Comparison of ENCODE assay signal across 1 cellular context in genomic region chr11:116833816-116834534, GRCh38.
TF ChIP-seq lines count a peak whose summit lies in the region.

No MANE protein-coding gene starts in this region.

TF ChIP-seq in HepG2, 621 proteins besides CTCF, POLR2A, EP300 and RAD21 (continued from another document and continues in another):
- TF ChIP-seq RERE (CRISPR knock-in tag; IDR thresholded peaks at IDR 0.05; ENCODE audit: low read depth) (no peak), ZSCAN31 (CRISPR knock-in tag; IDR thresholded peaks at IDR 0.05; ENCODE audit: low read depth) (no peak; the same call in none of the 2 replicates), NFYB (CRISPR knock-in tag; IDR thresholded peaks at IDR 0.05) (peak; percentile 13; the same call in 1 of the 2 replicates), RFXANK (CRISPR knock-in tag; IDR thresholded peaks at IDR 0.05) (0 out of 2 replicates have a peak, but pooled peaks have one; percentile 33), ZNF687 (CRISPR knock-in tag; IDR thresholded peaks at IDR 0.05) (peak; percentile 99), MAFF (IDR thresholded peaks at IDR 0.05; ENCODE audit: low read depth, low read length) (no peak), ZBTB8A (CRISPR knock-in tag; IDR thresholded peaks at IDR 0.05; ENCODE audit: borderline replicate concordance, low read depth) (no peak), ZNF468 (CRISPR knock-in tag; IDR thresholded peaks at IDR 0.05) (no peak), YY1 (IDR thresholded peaks at IDR 0.05; ENCODE audit: insufficient read depth, insufficient replicate concordance, low read depth, low read length) (no peak), BRD4 (CRISPR knock-in tag; IDR thresholded peaks at IDR 0.05) (no peak), FOSL1 (CRISPR knock-in tag; IDR thresholded peaks at IDR 0.05; ENCODE audit: borderline replicate concordance) (no peak), ZBTB26 (CRISPR knock-in tag; IDR thresholded peaks at IDR 0.05; ENCODE audit: borderline replicate concordance) (no peak; the same call in 1 of the 2 replicates), PHF20 (CRISPR knock-in tag; IDR thresholded peaks at IDR 0.05) (no peak), ZNF75D (CRISPR knock-in tag; IDR thresholded peaks at IDR 0.05; ENCODE audit: borderline replicate concordance) (no peak), ZNF18 (CRISPR knock-in tag; IDR thresholded peaks at IDR 0.05; ENCODE audit: insufficient replicate concordance) (no peak), TEAD3 (CRISPR knock-in tag; optimal IDR thresholded peaks at IDR 0.05; ENCODE audit: borderline replicate concordance) (peak; percentile 30), ZNF562 (CRISPR knock-in tag; IDR thresholded peaks at IDR 0.05; ENCODE audit: borderline replicate concordance) (no peak), ZNF30 (CRISPR knock-in tag; IDR thresholded peaks at IDR 0.05) (no peak), ZNF230 (CRISPR knock-in tag; IDR thresholded peaks at IDR 0.05) (no peak), PBX3 (CRISPR knock-in tag; IDR thresholded peaks at IDR 0.05; ENCODE audit: borderline replicate concordance) (no peak), FIP1L1 (IDR thresholded peaks at IDR 0.05; ENCODE audit: borderline replicate concordance, insufficient read depth, low read depth, low read length) (no peak), ELF4 (CRISPR knock-in tag; IDR thresholded peaks at IDR 0.05; ENCODE audit: borderline replicate concordance) (no peak), ZBTB40 (IDR thresholded peaks at IDR 0.05) (no peak), ZBTB40 (CRISPR knock-in tag; IDR thresholded peaks at IDR 0.05) (no peak), LCORL (IDR thresholded peaks at IDR 0.05) (no peak), LCORL (CRISPR knock-in tag; IDR thresholded peaks at IDR 0.05) (peak; percentile 71; the same call in 1 of the 2 replicates), ZFP62 (CRISPR knock-in tag; IDR thresholded peaks at IDR 0.05) (no peak), ZNF777 (CRISPR knock-in tag; IDR thresholded peaks at IDR 0.05) (no peak), SAFB2 (CRISPR knock-in tag; IDR thresholded peaks at IDR 0.05; ENCODE audit: borderline replicate concordance, low read depth) (no peak), NAIF1 (CRISPR knock-in tag; IDR thresholded peaks at IDR 0.05; ENCODE audit: borderline replicate concordance) (no peak), IKZF5 (CRISPR knock-in tag; IDR thresholded peaks at IDR 0.05) (peak; percentile 79)
